26 cellular contexts compared by ENCODE assay signal in genomic region chr5:111857067-111857466, GRCh38.
"Had no signal": no experiment of that assay in that cellular context is flagged by ENCODE, and none has a peak within 500 bp of the region (broad histone marks: within the 10 kb centered on the region; RNA-seq: fewer than 3 reads in every experiment).

No MANE protein-coding gene starts in this region.

- H3K27me3 Mint-ChIP-seq: activated CD4-positive, alpha-beta T cell treated with anti-CD3 and anti-CD28 coated beads for 36 hours had no signal

- H3K4me2 ChIP-seq: hepatocyte had no signal

- DNase-seq: activated B cell treated with CpG ODN at 0.5 μM for 24 hours; activated CD4-positive, alpha-beta T cell treated with anti-CD3 and anti-CD28 coated beads for 36 hours; activated CD4-positive, alpha-beta T cell treated with anti-CD3 and anti-CD28 coated beads, Interleukin-2, amount 50 U/mL, for 4 hours; activated CD8-positive, alpha-beta memory T cell treated with anti-CD3 and anti-CD28 coated beads for 24 hours; activated CD8-positive, alpha-beta memory T cell treated with anti-CD3 and anti-CD28 coated beads, Interleukin-2, amount 50 U/mL, for 4 hours; activated naive CD4-positive, alpha-beta T cell treated with Interleukin-2 at 50 U/mL for 16 hours; activated naive CD8-positive, alpha-beta T cell treated with anti-CD3 and anti-CD28 coated beads for 36 hours; activated T-cell treated with anti-CD3 and anti-CD28 coated beads, Interleukin-2, amount 50 U/mL, for 4 hours; immature natural killer cell; left lung; mammary epithelial cell; nephron progenitor cell; nucleus accumbens; right lobe of liver; stimulated activated CD4-positive, alpha-beta T cell treated with anti-CD3 and anti-CD28 coated beads, Interleukin-2, amount 100 ng/mL, for 24 hours; T-cell; trophoblast cell; uterus had no signal

- H3K4me3 ChIP-seq: breast epithelium, hepatocyte, left lung, right lobe of liver, skin epidermis, uterus had no signal

- H3K27ac Mint-ChIP-seq: activated B cell treated with CpG ODN at 0.5 μM for 24 hours; activated CD4-positive, alpha-beta T cell treated with anti-CD3 and anti-CD28 coated beads for 36 hours; activated naive CD8-positive, alpha-beta T cell treated with anti-CD3 and anti-CD28 coated beads for 36 hours; activated T-helper 2 cell treated with anti-CD3 and anti-CD28 coated beads, Interferon-gamma antibody, Interleukin-2, Interleukin-4, amounts not matched to agents 10 μg/mL and 5 μg/mL and 100 μg/mL, durations not matched to agents 14 hours and 24 hours and 36 hours; immature natural killer cell; nephron progenitor cell; stimulated activated effector memory CD8-positive, alpha-beta T cell treated with anti-CD3 and anti-CD28 coated beads, Interleukin-12 subunit alpha, Interleukin-12 subunit beta, amount 100 ng/mL, for 72 hours; T-cell; T-helper 2 cell treated with Interferon-gamma antibody and Interleukin-4, amounts not matched to agents 5 μg/mL and 100 μg/mL, for 36 hours had no signal

- H3K27me3 ChIP-seq: breast epithelium, hepatocyte, left lung, right lobe of liver, uterus had no signal

- H3K36me3 ChIP-seq: breast epithelium, left lung, right lobe of liver, uterus had no signal

- H3K4me3 Mint-ChIP-seq: activated B cell treated with CpG ODN at 0.5 μM for 24 hours; activated CD4-positive, alpha-beta T cell treated with anti-CD3 and anti-CD28 coated beads for 36 hours; activated naive CD8-positive, alpha-beta T cell treated with anti-CD3 and anti-CD28 coated beads for 36 hours; activated T-cell treated with anti-CD3 and anti-CD28 coated beads, Interleukin-2, amount 50 U/mL, for 4 hours; immature natural killer cell; nephron progenitor cell; stimulated activated effector memory CD8-positive, alpha-beta T cell treated with anti-CD3 and anti-CD28 coated beads, Interleukin-12 subunit alpha, Interleukin-12 subunit beta, amount 100 ng/mL, for 72 hours; T-cell; T-helper 2 cell treated with Interferon-gamma antibody and Interleukin-4, amounts not matched to agents 5 μg/mL and 100 μg/mL, for 36 hours had no signal

- H3K79me2 ChIP-seq: hepatocyte, parathyroid adenoma had no signal

- H3K4me1 ChIP-seq: breast epithelium, parathyroid adenoma, right lobe of liver, uterus had no signal

- H2AFZ ChIP-seq: hepatocyte, parathyroid adenoma had no signal

- H3K36me3 Mint-ChIP-seq: activated naive CD8-positive, alpha-beta T cell treated with anti-CD3 and anti-CD28 coated beads for 36 hours; immature natural killer cell; stimulated activated effector memory CD8-positive, alpha-beta T cell treated with anti-CD3 and anti-CD28 coated beads, Interleukin-12 subunit alpha, Interleukin-12 subunit beta, amount 100 ng/mL, for 72 hours; T-cell had no signal

- H3K4me1 Mint-ChIP-seq: activated CD4-positive, alpha-beta T cell treated with anti-CD3 and anti-CD28 coated beads for 36 hours; stimulated activated effector memory CD8-positive, alpha-beta T cell treated with anti-CD3 and anti-CD28 coated beads, Interleukin-12 subunit alpha, Interleukin-12 subunit beta, amount 100 ng/mL, for 72 hours; T-cell had no signal

- H3K9me3 ChIP-seq: breast epithelium, left lung, right lobe of liver, uterus had no signal

- H3K27ac ChIP-seq: breast epithelium, epithelial cell of prostate, hepatocyte, left lung, parathyroid adenoma, right lobe of liver, skin epidermis, uterus had no signal

- H3K9ac ChIP-seq: parathyroid adenoma had no signal

- H3K9me3 Mint-ChIP-seq: activated B cell treated with CpG ODN at 0.5 μM for 24 hours; activated naive CD8-positive, alpha-beta T cell treated with anti-CD3 and anti-CD28 coated beads for 36 hours; activated T-cell treated with anti-CD3 and anti-CD28 coated beads, Interleukin-2, amount 50 U/mL, for 4 hours; activated T-helper 2 cell treated with anti-CD3 and anti-CD28 coated beads, Interferon-gamma antibody, Interleukin-2, Interleukin-4, amounts not matched to agents 10 μg/mL and 5 μg/mL and 100 μg/mL, durations not matched to agents 14 hours and 24 hours and 36 hours; immature natural killer cell; nephron progenitor cell; stimulated activated effector memory CD8-positive, alpha-beta T cell treated with anti-CD3 and anti-CD28 coated beads, Interleukin-12 subunit alpha, Interleukin-12 subunit beta, amount 100 ng/mL, for 72 hours; T-cell; T-helper 2 cell treated with Interferon-gamma antibody and Interleukin-4, amounts not matched to agents 5 μg/mL and 100 μg/mL, for 36 hours had no signal
